Comparison of ENCODE assay signal across 17 cellular contexts in genomic region chr7:125126376-125126775, GRCh38.
A peak's percentile ranks its signal among the peaks of the same experiment; 100 is the strongest.
DNase-seq lines count a peak whose midpoint lies in the region; ATAC-seq and TF ChIP-seq lines count a peak whose summit lies in the region.
"Had no signal": no experiment of that assay in that cellular context is flagged by ENCODE, and none has a peak within 500 bp of the region (broad histone marks: within the 10 kb centered on the region; RNA-seq: fewer than 3 reads in every experiment).

No MANE protein-coding gene starts in this region.

- no peaks in the 10 kb centered on the region for H4K20me1 ChIP-seq in mammary epithelial cell (ENCODE audit: insufficient read depth, low read length)

- TF ChIP-seq CTCF in mammary epithelial cell (conservative IDR thresholded peaks at IDR 0.05 in 1 of 2, IDR thresholded peaks at IDR 0.05 in 1 of 2; ENCODE audit: extremely low read depth in 1 of 2, insufficient read depth in 1 of 2, low read depth in 1 of 2, low read length in 2 of 2): no peak

- no peaks in the 10 kb centered on the region for H3K9me3 ChIP-seq in mammary epithelial cell (replicated peaks; ENCODE audit: insufficient read depth, low read length)

- H3K27ac ChIP-seq in mammary epithelial cell (ENCODE audit: insufficient read depth, low read depth, low read length): no peak overlapping the region

- in situ Hi-C loops in mammary epithelial cell (cut with MboI; ENCODE audit: low sequenced_read_pairs in 2 of 2): no loop called here

- no peaks in the 10 kb centered on the region for H3K27me3 ChIP-seq in mammary epithelial cell (ENCODE audit: insufficient read depth, low read length)

- H2AFZ ChIP-seq in mammary epithelial cell (ENCODE audit: low read depth, low read length): peak overlapping the region; percentile 13

- H3K4me3 ChIP-seq in mammary epithelial cell (replicated peaks in 1 of 3; ENCODE audit: insufficient read depth in 1 of 3, low read depth in 2 of 3, low read length in 3 of 3): no peak overlapping the region
- no peak overlapping the region for H3K4me3 ChIP-seq in skeletal muscle cell (ENCODE audit: low read depth, low read length)
- H3K4me3 ChIP-seq: GM12878 had no signal

- ATAC-seq in HG03135 (IDR thresholded peaks at IDR 0.05; ENCODE audit: unreplicated experiment): no peak
- ATAC-seq: GM12878, HCT116 had no signal

- intact Hi-C loops in mammary epithelial cell (cut with micrococcal nuclease): no loop called here

- H3K9ac ChIP-seq in mammary epithelial cell (ENCODE audit: insufficient read depth, low read length): no peak overlapping the region

- H3K79me2 ChIP-seq in mammary epithelial cell (ENCODE audit: insufficient read depth, low read length): no peaks in the 10 kb centered on the region

- no peaks in the 10 kb centered on the region for H3K4me1 ChIP-seq in mammary epithelial cell (ENCODE audit: insufficient read depth, low read length)

- H3K4me2 ChIP-seq in mammary epithelial cell (ENCODE audit: insufficient read depth, low read depth, low read length): no peak overlapping the region

- peak; percentile 34 for DNase-seq in NCI-H2171 treated with DMSO at 0.1 percent for 48 hours (lab: John Stamatoyannopoulos, UW)
- DNase-seq in NCI-H2171 (lab: John Stamatoyannopoulos, UW): no peak
- no peak for DNase-seq in mammary epithelial cell
- DNase-seq in iris pigment epithelial cell (ENCODE audit: low read depth): peak; percentile 24
- peak; percentile 23 for DNase-seq in skeletal muscle cell (ENCODE audit: low read depth)
- no peak for DNase-seq in amygdala (lab: John Stamatoyannopoulos, UW)
- DNase-seq in middle frontal gyrus (ENCODE audit: extremely low spot score, low spot score): no peak
- DNase-seq: 8988T, C1 segment of cervical spinal cord, DMS53, MV-4-11, NCI-H1417 treated with DMSO at 0.1 percent for 48 hours, NCI-H2029, NCI-H524 treated with DMSO at 0.1 percent for 48 hours had no signal

- no TSS peak for BruUV-seq in mammary epithelial cell (replicated peaks; lab: Mats Ljungman, UMichigan)

- dilution Hi-C loops in mammary epithelial cell (cut with HindIII; ENCODE audit: low sequenced_read_pairs): no loop called here

- CTCF ChIA-PET in mammary epithelial cell (lab: Charles Lee; ENCODE audit: low non-redundant PET): no interaction called here

- 6% methylated on average over 1 of the region's 1 CpG for WGBS in mammary epithelial cell (ENCODE audit: low coverage, missing lambda C conversion rate)

- no peaks in the 10 kb centered on the region for H3K36me3 ChIP-seq in mammary epithelial cell (ENCODE audit: insufficient read depth, low read length)

Comparison
In these comparisons a context has a peak if more than half of its experiments do, and no peak if none do; other contexts are left out.
1. DNase-seq: peak in NCI-H2171 treated with DMSO at 0.1 percent for 48 hours (single experiment), iris pigment epithelial cell (single experiment) and skeletal muscle cell (single experiment); none in NCI-H2171 (single experiment), mammary epithelial cell (single experiment), amygdala (0 of 56) and middle frontal gyrus (single experiment).